Comparison of ENCODE assay signal across 12 cellular contexts in the genomic region with DNA sequence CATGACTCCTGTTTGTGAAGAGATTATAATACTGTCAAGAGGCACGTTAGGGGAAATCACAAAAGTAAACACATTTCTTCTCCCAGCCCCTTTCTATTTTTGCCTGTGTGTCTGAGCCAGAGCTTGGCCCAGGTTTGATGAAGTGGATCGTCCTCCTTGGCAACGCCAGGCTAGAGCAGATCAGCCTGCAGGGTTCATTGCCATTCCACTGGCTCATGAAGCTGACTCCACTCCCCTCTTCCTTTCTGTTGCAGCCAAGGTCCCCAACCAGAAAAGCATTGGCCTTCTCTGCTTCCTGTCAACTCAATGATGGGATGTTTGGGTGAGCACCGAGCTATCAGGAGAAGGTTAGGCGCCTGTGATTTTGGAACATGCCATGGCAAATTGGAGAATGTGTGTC. TPM values are rescaled to one million over a fixed set of nuclear protein-coding genes. Genes with fewer than 3 reads are reported as not detected.
DNase-seq lines count a peak whose midpoint lies in the region; ATAC-seq and TF ChIP-seq lines count a peak whose summit lies in the region.
"Had no signal": no experiment of that assay in that cellular context is flagged by ENCODE, and none has a peak within 500 bp of the region (broad histone marks: within the 10 kb centered on the region; RNA-seq: fewer than 3 reads in every experiment).

No MANE protein-coding gene starts in this region.

- H4K91ac ChIP-seq in H9 (ENCODE audit: insufficient read length, low read depth, low read length), result no peak overlapping the region

- H3K4me3 Mint-ChIP-seq in H9, result no peak overlapping the region

- H3K14ac ChIP-seq in H9 (ENCODE audit: insufficient read depth, low read length), result no peak overlapping the region

- TF ChIP-seq CTCF in HL-60 (IDR thresholded peaks at IDR 0.05; ENCODE audit: insufficient read depth, low read length), result no peak
- no peak for TF ChIP-seq CTCF in WI38 (IDR thresholded peaks at IDR 0.05; ENCODE audit: low read depth, low read length)
- TF ChIP-seq CTCF in cardiac muscle cell (IDR thresholded peaks at IDR 0.05; ENCODE audit: low read depth, low read length), result no peak
- TF ChIP-seq CTCF in gastrocnemius medialis (IDR thresholded peaks at IDR 0.05 in 4 of 5, conservative IDR thresholded peaks at IDR 0.05 in 1 of 5), result no peak
- TF ChIP-seq CTCF in H9 (conservative IDR thresholded peaks at IDR 0.05), result no peak
- TF ChIP-seq CTCF in testis (IDR thresholded peaks at IDR 0.05), result no peak

- H3K9ac ChIP-seq in H9 (ENCODE audit: extremely low read depth, insufficient read length, low read length), result no peak overlapping the region
- H3K9ac ChIP-seq: GM23248 had no signal

- no peak overlapping the region for H3K4me2 ChIP-seq in H9 (ENCODE audit: insufficient read depth, insufficient read length, low read length)

- H3K27ac ChIP-seq in HL-60 (replicated peaks) (no peak overlapping the region), cardiac muscle cell (peak overlapping the region; percentile 62), gastrocnemius medialis (peak overlapping the region; percentile 90 to 97 (median 94)), H9 (ENCODE audit: insufficient read length, low read depth, low read length) (no peak overlapping the region), testis (no peak overlapping the region)
- H3K27ac ChIP-seq: adrenal gland, GM23248, WERI-Rb-1 had no signal

- no peaks in the 10 kb centered on the region for H3K23me2 ChIP-seq in H9 (ENCODE audit: insufficient read length, low read depth, low read length, poor library complexity, severe bottlenecking)

- H3K18ac ChIP-seq in H9 (ENCODE audit: insufficient read length, low read depth, low read length), result no peak overlapping the region

- H3K36me3 Mint-ChIP-seq in H9 (ENCODE audit: insufficient read depth in 1 of 3, low read depth in 3 of 3), result no peaks in the 10 kb centered on the region

- no peak overlapping the region for H4K5ac ChIP-seq in H9 (ENCODE audit: insufficient read length, low read depth, low read length)

- no peak overlapping the region for H2BK120ac ChIP-seq in H9 (ENCODE audit: low read depth, low read length, poor library complexity, severe bottlenecking)

- no peak overlapping the region for H2BK12ac ChIP-seq in H9 (ENCODE audit: insufficient read length, low read depth, low read length)

- H2AK5ac ChIP-seq in H9 (ENCODE audit: insufficient read length, low read length), result no peak overlapping the region

- no peak overlapping the region for H4K8ac ChIP-seq in H9 (replicated peaks; ENCODE audit: insufficient read length, low read depth, low read length)

- H2AFZ ChIP-seq in H9 (ENCODE audit: low read length), result no peak overlapping the region
- H2AFZ ChIP-seq: GM23248 had no signal

- in situ Hi-C loops in gastrocnemius medialis (cut with MboI; ENCODE audit: low sequenced_read_pairs in 4 of 4), result loop anchor here in 2 of 4 donors (10.0 kb wide), 2 partner anchors 125 to 165 kb away; no protein-coding TSS in a partner anchor

- ATAC-seq in gastrocnemius medialis, result no peak
- no peak for ATAC-seq in GM18498 (IDR thresholded peaks at IDR 0.05; ENCODE audit: unreplicated experiment)
- ATAC-seq in HG02610 (IDR thresholded peaks at IDR 0.05; ENCODE audit: unreplicated experiment), result no peak

- H3K79me2 ChIP-seq in H9 (ENCODE audit: insufficient read depth, low read length), result no peaks in the 10 kb centered on the region

- no peak overlapping the region for H3K4ac ChIP-seq in H9 (ENCODE audit: low read depth, low read length)

- no peak overlapping the region for H3K23ac ChIP-seq in H9 (ENCODE audit: insufficient read length, low read depth, low read length)

- peak overlapping the region; percentile 72 for H3K4me3 ChIP-seq in HL-60 (replicated peaks; ENCODE audit: insufficient read depth, low read length)
- H3K4me3 ChIP-seq in WI38 (ENCODE audit: low read depth, low read length), result peak overlapping the region; percentile 74
- peak overlapping the region; percentile 42 for H3K4me3 ChIP-seq in cardiac muscle cell
- peak overlapping the region; percentile 55 to 81 (median 74) for H3K4me3 ChIP-seq in gastrocnemius medialis
- H3K4me3 ChIP-seq in testis, result no peak overlapping the region
- H3K4me3 ChIP-seq: GM23248 had no signal

- H3K4me1 ChIP-seq in cardiac muscle cell (ENCODE audit: low read depth), result peaks cover 58% of the 10 kb centered on the region
- peaks cover 59 to 60% of the 10 kb centered on the region in 2 donors for H3K4me1 ChIP-seq in gastrocnemius medialis
- no peaks in the 10 kb centered on the region for H3K4me1 ChIP-seq in H9 (ENCODE audit: insufficient read depth, low read length)
- peaks cover 6% of the 10 kb centered on the region for H3K4me1 ChIP-seq in testis
- H3K4me1 ChIP-seq: adrenal gland had no signal

- peaks cover 40% of the 10 kb centered on the region for H3K27me3 Mint-ChIP-seq in H9 (ENCODE audit: low read depth)

- H3K27ac Mint-ChIP-seq in H9, result no peak overlapping the region

- intact Hi-C loops in gastrocnemius medialis (cut with DNase I; ENCODE audit: low total_unique reads), result loop anchor here (1.0 to 5.0 kb wide), 6 partner anchors 73 to 447 kb away; a partner anchor contains a TSS
- intact Hi-C loops in testis (cut with DNase I; ENCODE audit: low total_unique reads), result no loop called here

- H3K9me3 ChIP-seq in cardiac muscle cell (ENCODE audit: low read depth), result no peaks in the 10 kb centered on the region
- H3K9me3 ChIP-seq in gastrocnemius medialis, result no peaks in the 10 kb centered on the region
- no peaks in the 10 kb centered on the region for H3K9me3 ChIP-seq in H9 (ENCODE audit: control insufficient read depth, low read depth, low read length)
- H3K9me3 ChIP-seq in testis, result no peaks in the 10 kb centered on the region
- H3K9me3 ChIP-seq: adrenal gland had no signal

- peaks cover 24 to 32% of the 10 kb centered on the region in 2 experiments for H3K4me1 Mint-ChIP-seq in H9

- no peaks in the 10 kb centered on the region for H3K9me3 Mint-ChIP-seq in H9

- no CpG with 5 or more reads among the region's 5 CpGs for WGBS in H9 (ENCODE audit: extremely low coverage, insufficient read length, low lambda C conversion rate)
- WGBS in testis, 2 donors, result 75 to 78% methylated on average over 5 of the region's 5 CpGs

- H3K27me3 ChIP-seq in HL-60 (ENCODE audit: insufficient read depth, poor library complexity, severe bottlenecking), result no peaks in the 10 kb centered on the region
- H3K27me3 ChIP-seq in cardiac muscle cell, result no peaks in the 10 kb centered on the region
- no peaks in the 10 kb centered on the region for H3K27me3 ChIP-seq in gastrocnemius medialis
- H3K27me3 ChIP-seq in H9 (ENCODE audit: insufficient read depth, low read length), result peaks cover 4% of the 10 kb centered on the region; the same call in 1 of the 2 replicates
- H3K27me3 ChIP-seq in testis, result no peaks in the 10 kb centered on the region
- H3K27me3 ChIP-seq: adrenal gland had no signal

- TF ChIP-seq POLR2A in gastrocnemius medialis (IDR thresholded peaks at IDR 0.05), result no peak
- TF ChIP-seq POLR2A in testis (IDR thresholded peaks at IDR 0.05), result no peak

- H2BK15ac ChIP-seq in H9 (ENCODE audit: low read depth, low read length), result no peak overlapping the region

- H3T11ph ChIP-seq in H9 (ENCODE audit: low read length), result no peak overlapping the region

- no peaks in the 10 kb centered on the region for H3K36me3 ChIP-seq in cardiac muscle cell
- no peaks in the 10 kb centered on the region for H3K36me3 ChIP-seq in gastrocnemius medialis
- H3K36me3 ChIP-seq in testis (ENCODE audit: low read depth, missing control alignments), result no peaks in the 10 kb centered on the region
- H3K36me3 ChIP-seq: adrenal gland, WERI-Rb-1 had no signal

- no peaks in the 10 kb centered on the region for H4K20me1 ChIP-seq in H9 (ENCODE audit: control insufficient read depth, insufficient read depth, insufficient read length)

- DNase-seq in HL-60 (ENCODE audit: low read depth in 1 of 2, low spot score in 1 of 2) (no peak), cardiac muscle cell (ENCODE audit: low read depth in 1 of 2, low spot score in 1 of 2) (peak in 1 of 2 donors; percentile 19), gastrocnemius medialis (peak; percentile 47 to 66), H9 (no peak), testis (no peak)
- DNase-seq: adrenal gland, GM23248, NCI-H1105, WERI-Rb-1 had no signal

- no peak overlapping the region for H3K56ac ChIP-seq in H9 (ENCODE audit: insufficient read length, low read depth, low read length)

- H2BK20ac ChIP-seq in H9 (ENCODE audit: low read depth, low read length, poor library complexity, severe bottlenecking), result no peak overlapping the region

- no peak overlapping the region for H2BK5ac ChIP-seq in H9 (ENCODE audit: insufficient read length, low read length)

- no peaks in the 10 kb centered on the region for H3K79me1 ChIP-seq in H9 (ENCODE audit: insufficient read depth, low read depth, low read length, poor library complexity, severe bottlenecking)

RNA-seq across cellular contexts. Expression of a gene that starts 3.3 kb away (rescaled TPM):
- total RNA-seq in cardiac muscle cell, result 7.5 and 10.9 TPM in 2 replicates
- polyA plus RNA-seq in cardiac muscle cell, result 7.3 and 12.9 TPM in 2 replicates
- 10 to 100 TPM in 1 of 4 donors, 1 to 10 TPM in 3; 4.2 to 17.3 (median 6.8) TPM for total RNA-seq in gastrocnemius medialis
- 0.26 TPM in 2 replicates for total RNA-seq in H9 (2021)
- total RNA-seq in testis, result under 1 TPM; 0.79 to 0.93 TPM
- 0.76 TPM for polyA plus RNA-seq in testis (ENCODE audit: insufficient read depth, low read depth, low replicate concordance)

Comparison
In these comparisons a context has a peak if more than half of its experiments do, and no peak if none do; other contexts are left out.
1. DNase-seq: peak in gastrocnemius medialis (2 of 2); none in HL-60 (0 of 2), H9 (single experiment) and testis (single experiment).
2. H3K27ac ChIP-seq: peak in cardiac muscle cell (single experiment) and gastrocnemius medialis (4 of 4); none in HL-60 (single experiment), H9 (single experiment) and testis (0 of 2).
3. H3K4me3 ChIP-seq: peak in HL-60 (single experiment), WI38 (single experiment), cardiac muscle cell (single experiment) and gastrocnemius medialis (4 of 4); none in testis (0 of 2).